In the genomic region with DNA sequence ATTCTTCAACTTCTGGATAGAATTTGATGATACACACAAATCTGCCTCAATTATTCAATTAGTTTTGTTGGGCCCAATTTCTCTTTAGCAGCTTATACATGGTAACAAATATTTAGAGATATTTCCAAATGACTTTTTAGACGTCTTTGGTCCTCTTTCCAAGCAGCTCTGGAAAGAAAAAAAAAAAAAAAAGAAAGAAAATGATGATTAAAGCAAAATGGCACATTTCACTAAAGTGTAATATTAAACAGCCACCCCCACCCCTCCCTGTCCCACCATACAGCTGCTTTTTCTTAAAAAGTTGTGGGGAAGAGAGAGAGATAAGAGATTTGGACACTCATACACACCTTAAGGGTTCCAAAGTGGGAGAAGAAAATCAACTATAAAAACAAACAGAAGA, we compare ENCODE assay signal across 1 cellular context.
TF ChIP-seq lines count a peak whose summit lies in the region.

No MANE protein-coding gene starts in this region.

TF ChIP-seq in GM12878, 131 proteins besides CTCF, POLR2A, EP300 and RAD21:
- TF ChIP-seq NFXL1 (IDR thresholded peaks at IDR 0.05; ENCODE audit: borderline replicate concordance) (no peak), YBX1 (IDR thresholded peaks at IDR 0.05) (no peak), SREBF2 (IDR thresholded peaks at IDR 0.05; ENCODE audit: low read length) (no peak), BRCA1 (IDR thresholded peaks at IDR 0.05; ENCODE audit: low read depth, low read length) (no peak), MYB (IDR thresholded peaks at IDR 0.05; ENCODE audit: borderline replicate concordance, low read depth, low read length) (no peak), NFIC (IDR thresholded peaks at IDR 0.05; ENCODE audit: low read depth, low read length) (no peak), SUZ12 (IDR thresholded peaks at IDR 0.05; ENCODE audit: unreplicated experiment) (no peak), DPF2 (IDR thresholded peaks at IDR 0.05) (no peak), ZNF274 (IDR thresholded peaks at IDR 0.05; ENCODE audit: insufficient read depth, insufficient read length) (no peak), MYC (IDR thresholded peaks at IDR 0.05; ENCODE audit: insufficient read depth, insufficient read length, insufficient replicate concordance, low read length, severe bottlenecking) (no peak), HDAC6 (IDR thresholded peaks at IDR 0.05; ENCODE audit: unreplicated experiment) (no peak), EZH2 (IDR thresholded peaks at IDR 0.05; ENCODE audit: borderline replicate concordance, control insufficient read depth, low read depth, low read length) (no peak), SIX5 (IDR thresholded peaks at IDR 0.05; ENCODE audit: low read depth, low read length, severe bottlenecking) (no peak), HCFC1 (IDR thresholded peaks at IDR 0.05; ENCODE audit: low read length) (no peak), MXI1 (IDR thresholded peaks at IDR 0.05; ENCODE audit: low read depth, low read length) (no peak)
- TF ChIP-seq, protein P1, sequence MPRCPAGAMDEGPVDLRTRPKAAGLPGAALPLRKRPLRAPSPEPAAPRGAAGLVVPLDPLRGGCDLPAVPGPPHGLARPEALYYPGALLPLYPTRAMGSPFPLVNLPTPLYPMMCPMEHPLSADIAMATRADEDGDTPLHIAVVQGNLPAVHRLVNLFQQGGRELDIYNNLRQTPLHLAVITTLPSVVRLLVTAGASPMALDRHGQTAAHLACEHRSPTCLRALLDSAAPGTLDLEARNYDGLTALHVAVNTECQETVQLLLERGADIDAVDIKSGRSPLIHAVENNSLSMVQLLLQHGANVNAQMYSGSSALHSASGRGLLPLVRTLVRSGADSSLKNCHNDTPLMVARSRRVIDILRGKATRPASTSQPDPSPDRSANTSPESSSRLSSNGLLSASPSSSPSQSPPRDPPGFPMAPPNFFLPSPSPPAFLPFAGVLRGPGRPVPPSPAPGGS (IDR thresholded peaks at IDR 0.05; ENCODE audit: borderline replicate concordance, insufficient read depth, low read depth, low read length, poor library complexity, severe bottlenecking): no peak
- TF ChIP-seq, protein P2, sequence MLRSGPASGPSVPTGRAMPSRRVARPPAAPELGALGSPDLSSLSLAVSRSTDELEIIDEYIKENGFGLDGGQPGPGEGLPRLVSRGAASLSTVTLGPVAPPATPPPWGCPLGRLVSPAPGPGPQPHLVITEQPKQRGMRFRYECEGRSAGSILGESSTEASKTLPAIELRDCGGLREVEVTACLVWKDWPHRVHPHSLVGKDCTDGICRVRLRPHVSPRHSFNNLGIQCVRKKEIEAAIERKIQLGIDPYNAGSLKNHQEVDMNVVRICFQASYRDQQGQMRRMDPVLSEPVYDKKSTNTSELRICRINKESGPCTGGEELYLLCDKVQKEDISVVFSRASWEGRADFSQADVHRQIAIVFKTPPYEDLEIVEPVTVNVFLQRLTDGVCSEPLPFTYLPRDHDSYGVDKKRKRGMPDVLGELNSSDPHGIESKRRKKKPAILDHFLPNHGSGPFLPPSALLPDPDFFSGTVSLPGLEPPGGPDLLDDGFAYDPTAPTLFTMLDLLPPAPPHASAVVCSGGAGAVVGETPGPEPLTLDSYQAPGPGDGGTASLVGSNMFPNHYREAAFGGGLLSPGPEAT (IDR thresholded peaks at IDR 0.05; ENCODE audit: low read depth): no peak
- TF ChIP-seq, protein P3, sequence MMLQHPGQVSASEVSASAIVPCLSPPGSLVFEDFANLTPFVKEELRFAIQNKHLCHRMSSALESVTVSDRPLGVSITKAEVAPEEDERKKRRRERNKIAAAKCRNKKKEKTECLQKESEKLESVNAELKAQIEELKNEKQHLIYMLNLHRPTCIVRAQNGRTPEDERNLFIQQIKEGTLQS (IDR thresholded peaks at IDR 0.05; ENCODE audit: borderline replicate concordance, extremely low read depth, low read depth, low read length): no peak
